Comparison of ENCODE assay signal across 1 cellular context in the genomic region with DNA sequence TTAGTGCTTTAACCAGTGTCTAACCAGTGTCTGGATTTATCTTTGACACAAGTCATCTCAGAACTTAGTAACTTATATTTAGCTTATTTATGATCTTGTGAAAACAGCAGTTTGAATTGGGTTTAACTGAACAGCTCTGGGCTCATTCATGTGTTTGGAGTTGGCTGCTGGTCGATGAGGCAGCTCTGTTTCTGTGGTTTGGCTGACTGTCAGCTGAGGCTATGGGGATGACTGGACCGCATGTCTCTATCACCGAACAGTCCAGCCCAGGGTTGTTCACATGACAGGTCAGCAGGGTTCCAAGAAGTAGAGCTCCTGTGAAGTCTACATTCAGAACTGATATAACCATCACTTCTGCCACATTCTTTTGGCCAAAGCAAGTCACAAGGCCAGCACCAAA.
TF ChIP-seq lines count a peak whose summit lies in the region.

No MANE protein-coding gene starts in this region.

TF ChIP-seq in SK-N-SH, 30 proteins besides CTCF, POLR2A, EP300 and RAD21 (continued from another document):
- no peak for TF ChIP-seq YY1 (IDR thresholded peaks at IDR 0.05; ENCODE audit: low read depth)
- no peak for TF ChIP-seq GATA2 (CRISPR knock-in tag; IDR thresholded peaks at IDR 0.05)
- TF ChIP-seq RFX5 (IDR thresholded peaks at IDR 0.05; ENCODE audit: low read length): no peak
- TF ChIP-seq, protein P1, sequence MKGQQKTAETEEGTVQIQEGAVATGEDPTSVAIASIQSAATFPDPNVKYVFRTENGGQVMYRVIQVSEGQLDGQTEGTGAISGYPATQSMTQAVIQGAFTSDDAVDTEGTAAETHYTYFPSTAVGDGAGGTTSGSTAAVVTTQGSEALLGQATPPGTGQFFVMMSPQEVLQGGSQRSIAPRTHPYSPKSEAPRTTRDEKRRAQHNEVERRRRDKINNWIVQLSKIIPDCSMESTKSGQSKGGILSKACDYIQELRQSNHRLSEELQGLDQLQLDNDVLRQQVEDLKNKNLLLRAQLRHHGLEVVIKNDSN (IDR thresholded peaks at IDR 0.05; ENCODE audit: borderline replicate concordance, low read depth): peak; percentile 73
- TF ChIP-seq, protein P2, sequence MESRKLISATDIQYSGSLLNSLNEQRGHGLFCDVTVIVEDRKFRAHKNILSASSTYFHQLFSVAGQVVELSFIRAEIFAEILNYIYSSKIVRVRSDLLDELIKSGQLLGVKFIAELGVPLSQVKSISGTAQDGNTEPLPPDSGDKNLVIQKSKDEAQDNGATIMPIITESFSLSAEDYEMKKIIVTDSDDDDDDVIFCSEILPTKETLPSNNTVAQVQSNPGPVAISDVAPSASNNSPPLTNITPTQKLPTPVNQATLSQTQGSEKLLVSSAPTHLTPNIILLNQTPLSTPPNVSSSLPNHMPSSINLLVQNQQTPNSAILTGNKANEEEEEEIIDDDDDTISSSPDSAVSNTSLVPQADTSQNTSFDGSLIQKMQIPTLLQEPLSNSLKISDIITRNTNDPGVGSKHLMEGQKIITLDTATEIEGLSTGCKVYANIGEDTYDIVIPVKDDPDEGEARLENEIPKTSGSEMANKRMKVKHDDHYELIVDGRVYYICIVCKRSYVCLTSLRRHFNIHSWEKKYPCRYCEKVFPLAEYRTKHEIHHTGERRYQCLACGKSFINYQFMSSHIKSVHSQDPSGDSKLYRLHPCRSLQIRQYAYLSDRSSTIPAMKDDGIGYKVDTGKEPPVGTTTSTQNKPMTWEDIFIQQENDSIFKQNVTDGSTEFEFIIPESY (IDR thresholded peaks at IDR 0.05; ENCODE audit: borderline replicate concordance, low read depth): no peak
- no peak for TF ChIP-seq ELF1 (IDR thresholded peaks at IDR 0.05)
- peak; percentile 31; the same call in 1 of the 2 replicates for TF ChIP-seq MEF2A (IDR thresholded peaks at IDR 0.05; ENCODE audit: borderline replicate concordance, low read depth)
- no peak for TF ChIP-seq EZH2phosphoT487 (IDR thresholded peaks at IDR 0.05; ENCODE audit: borderline replicate concordance, low read depth)
- no peak for TF ChIP-seq RXRA (IDR thresholded peaks at IDR 0.05; ENCODE audit: borderline replicate concordance, low read depth)
- peak; percentile 76 for TF ChIP-seq TCF12 (IDR thresholded peaks at IDR 0.05)
- TF ChIP-seq REST (IDR thresholded peaks at IDR 0.05; ENCODE audit: low read depth, low read length): no peak
- TF ChIP-seq, protein P3, sequence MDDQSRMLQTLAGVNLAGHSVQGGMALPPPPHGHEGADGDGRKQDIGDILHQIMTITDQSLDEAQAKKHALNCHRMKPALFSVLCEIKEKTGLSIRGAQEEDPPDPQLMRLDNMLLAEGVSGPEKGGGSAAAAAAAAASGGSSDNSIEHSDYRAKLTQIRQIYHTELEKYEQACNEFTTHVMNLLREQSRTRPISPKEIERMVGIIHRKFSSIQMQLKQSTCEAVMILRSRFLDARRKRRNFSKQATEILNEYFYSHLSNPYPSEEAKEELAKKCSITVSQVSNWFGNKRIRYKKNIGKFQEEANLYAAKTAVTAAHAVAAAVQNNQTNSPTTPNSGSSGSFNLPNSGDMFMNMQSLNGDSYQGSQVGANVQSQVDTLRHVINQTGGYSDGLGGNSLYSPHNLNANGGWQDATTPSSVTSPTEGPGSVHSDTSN (IDR thresholded peaks at IDR 0.05): peak; percentile 76
- peak; percentile 92 for TF ChIP-seq NFIC (IDR thresholded peaks at IDR 0.05; ENCODE audit: borderline replicate concordance)
- TF ChIP-seq FOXJ3 (CRISPR knock-in tag; IDR thresholded peaks at IDR 0.05): no peak
- TF ChIP-seq FOXM1 (IDR thresholded peaks at IDR 0.05; ENCODE audit: low read depth): no peak
- peak; percentile 68 for TF ChIP-seq JUND (IDR thresholded peaks at IDR 0.05)
- TF ChIP-seq FOSL2 (IDR thresholded peaks at IDR 0.05; ENCODE audit: borderline replicate concordance, low read depth): peak; percentile 72
- TF ChIP-seq, protein P4, sequence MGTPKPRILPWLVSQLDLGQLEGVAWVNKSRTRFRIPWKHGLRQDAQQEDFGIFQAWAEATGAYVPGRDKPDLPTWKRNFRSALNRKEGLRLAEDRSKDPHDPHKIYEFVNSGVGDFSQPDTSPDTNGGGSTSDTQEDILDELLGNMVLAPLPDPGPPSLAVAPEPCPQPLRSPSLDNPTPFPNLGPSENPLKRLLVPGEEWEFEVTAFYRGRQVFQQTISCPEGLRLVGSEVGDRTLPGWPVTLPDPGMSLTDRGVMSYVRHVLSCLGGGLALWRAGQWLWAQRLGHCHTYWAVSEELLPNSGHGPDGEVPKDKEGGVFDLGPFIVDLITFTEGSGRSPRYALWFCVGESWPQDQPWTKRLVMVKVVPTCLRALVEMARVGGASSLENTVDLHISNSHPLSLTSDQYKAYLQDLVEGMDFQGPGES (IDR thresholded peaks at IDR 0.05; ENCODE audit: low read depth, low read length): no peak
- TF ChIP-seq TAF1 (IDR thresholded peaks at IDR 0.05; ENCODE audit: borderline replicate concordance, low read depth, low read length): no peak
- TF ChIP-seq, protein P5, sequence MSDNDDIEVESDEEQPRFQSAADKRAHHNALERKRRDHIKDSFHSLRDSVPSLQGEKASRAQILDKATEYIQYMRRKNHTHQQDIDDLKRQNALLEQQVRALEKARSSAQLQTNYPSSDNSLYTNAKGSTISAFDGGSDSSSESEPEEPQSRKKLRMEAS (IDR thresholded peaks at IDR 0.05; ENCODE audit: low read depth): peak; percentile 72
